9 cellular contexts compared by ENCODE assay signal in genomic region chr17:55295411-55296170, GRCh38. TPM values are rescaled to one million over a fixed set of nuclear protein-coding genes. Genes with fewer than 3 reads are reported as not detected.
A peak's percentile ranks its signal among the peaks of the same experiment; 100 is the strongest.
DNase-seq lines count a peak whose midpoint lies in the region; ATAC-seq, FAIRE-seq and TF ChIP-seq lines count a peak whose summit lies in the region.
"Had no signal": no experiment of that assay in that cellular context is flagged by ENCODE, and none has a peak within 500 bp of the region (broad histone marks: within the 10 kb centered on the region; RNA-seq: fewer than 3 reads in every experiment).

No MANE protein-coding gene starts in this region.

- no peak overlapping the region for H3K27ac ChIP-seq in osteoblast (ENCODE audit: low read depth, low read length)
- peak overlapping the region; percentile 69 to 77 for H3K27ac ChIP-seq in aorta (ENCODE audit: low read depth in 1 of 2, low read length in 2 of 2)

- ATAC-seq in GM21381 (IDR thresholded peaks at IDR 0.05; ENCODE audit: unreplicated experiment): peak; percentile 80
- peak; percentile 88 for ATAC-seq in aorta (ENCODE audit: low FRiP score)

- H3K9me3 ChIP-seq in osteoblast (ENCODE audit: low read depth, low read length) (no peaks in the 10 kb centered on the region), aorta (ENCODE audit: control insufficient read depth, low read length) (no peaks in the 10 kb centered on the region)

- whole genome bisulfite sequencing in aorta, 2 donors: 3 to 6% methylated on average over 10 of the region's 10 CpGs

- H3K36me3 ChIP-seq in osteoblast (ENCODE audit: insufficient read depth, low read length) (no peaks in the 10 kb centered on the region), aorta (ENCODE audit: control insufficient read depth in 1 of 2, insufficient read depth in 2 of 2, low read length in 1 of 2) (no peaks in the 10 kb centered on the region)

- H2AFZ ChIP-seq in osteoblast (ENCODE audit: low read length): no peak overlapping the region

- H3K4me1 ChIP-seq in osteoblast (ENCODE audit: insufficient read depth, low read length) (no peaks in the 10 kb centered on the region), aorta (ENCODE audit: control insufficient read depth in 1 of 2, insufficient read depth in 2 of 2, low read length in 2 of 2) (peaks cover 0 to 4% of the 10 kb centered on the region in 2 donors)

- DNase-seq in COR-L47 (lab: John Stamatoyannopoulos, UW): peak; percentile 13
- peak; percentile 73 for DNase-seq in HPDE6-E6E7 (ENCODE audit: extremely low spot score)
- DNase-seq in RCC 7860 (ENCODE audit: low spot score): peak; percentile 42
- DNase-seq in activated T-helper 1 cell treated with Interleukin-2 at 50 U/mL for 16 hours (ENCODE audit: low read depth): peak; percentile 25
- peak; percentile 59 for DNase-seq in fibroblast of the aortic adventitia (ENCODE audit: low read depth)
- no peak for DNase-seq in osteoblast (ENCODE audit: insufficient read length, low spot score, missing footprints)
- DNase-seq in aorta: no peak

- no peaks in the 10 kb centered on the region for H4K20me1 ChIP-seq in osteoblast (ENCODE audit: insufficient read depth, low read length)

- no peak overlapping the region for H3K4me2 ChIP-seq in osteoblast (ENCODE audit: insufficient read depth, low read length)

- no peak overlapping the region for H3K4me3 ChIP-seq in fibroblast of the aortic adventitia (ENCODE audit: low read depth, low read length)
- H3K4me3 ChIP-seq in osteoblast (ENCODE audit: insufficient read depth, low read length): no peak overlapping the region
- H3K4me3 ChIP-seq in aorta (ENCODE audit: low read length in 2 of 2): no peak overlapping the region

- H3K79me2 ChIP-seq in osteoblast (ENCODE audit: insufficient read depth, low read length): no peaks in the 10 kb centered on the region

- FAIRE-seq in RCC 7860 (lab: Jason Lieb, UNC): no peak
- FAIRE-seq: TTC549 had no signal

- intact Hi-C loops in aorta (cut with DNase I): loop anchor here (2.0 to 5.0 kb wide), 5 partner anchors 31 to 303 kb away; partner anchors contain the start of gene HLF (in 2 of the 2)

- TF ChIP-seq CTCF in fibroblast of the aortic adventitia (IDR thresholded peaks at IDR 0.05; ENCODE audit: insufficient read depth, low read length) (peak; percentile 94), osteoblast (IDR thresholded peaks at IDR 0.05; ENCODE audit: extremely low read depth, low read depth, low read length) (peak; percentile 87)

- H3K27me3 ChIP-seq in osteoblast (ENCODE audit: insufficient read depth, low read length) (peaks cover 4% of the 10 kb centered on the region), aorta (ENCODE audit: control insufficient read depth in 1 of 2, insufficient read depth in 2 of 2, low read length in 1 of 2) (no peaks in the 10 kb centered on the region)

RNA-seq across cellular contexts. Expression of gene HLF, which starts 30.8 kb away (rescaled TPM):
- 4.4 TPM in 1 of 2 replicates, not detected in the other for total RNA-seq in fibroblast of the aortic adventitia (ENCODE audit: low replicate concordance)
- under 0.01 TPM in 2 replicates for total RNA-seq in osteoblast
- 10 to 100 TPM in 1 of 2 donors, 1 to 10 TPM in 1; 5.8 to 12.4 TPM for total RNA-seq in aorta
- polyA plus RNA-seq in aorta: 10 to 100 TPM in 1 of 2 donors, 1 to 10 TPM in 1; 2.0 to 11.8 TPM

Comparison
In these comparisons a context has a peak if more than half of its experiments do, and no peak if none do; other contexts are left out.
1. DNase-seq: peak in COR-L47 (single experiment), HPDE6-E6E7 (single experiment), RCC 7860 (single experiment), activated T-helper 1 cell treated with Interleukin-2 at 50 U/mL for 16 hours (single experiment) and fibroblast of the aortic adventitia (single experiment); none in osteoblast (single experiment) and aorta (0 of 2).